9 cellular contexts compared by ENCODE assay signal in genomic region chr18:5058768-5059539, GRCh38.
DNase-seq lines count a peak whose midpoint lies in the region; ATAC-seq and TF ChIP-seq lines count a peak whose summit lies in the region.
"Had no signal": no experiment of that assay in that cellular context is flagged by ENCODE, and none has a peak within 500 bp of the region (broad histone marks: within the 10 kb centered on the region; RNA-seq: fewer than 3 reads in every experiment).

No MANE protein-coding gene starts in this region.

- H3K9me2 ChIP-seq in PC-3 (replicated peaks; ENCODE audit: low read length): no peaks in the 10 kb centered on the region

- TF ChIP-seq CTCF in PC-3 (conservative IDR thresholded peaks at IDR 0.05; ENCODE audit: low read depth, low read length): no peak

- no peaks in the 10 kb centered on the region for H3F3A ChIP-seq in PC-3 (ENCODE audit: low read length, unreplicated experiment)

- H3K4me3 ChIP-seq in SJCRH30 (peak overlapping the region; percentile 8; the same call in 1 of the 2 replicates), PC-3 (ENCODE audit: low read length) (no peak overlapping the region), MG63 (no peak overlapping the region)
- H3K4me3 ChIP-seq: uterus had no signal

- H3K9me3 ChIP-seq in SJCRH30 (replicated peaks): no peaks in the 10 kb centered on the region
- H3K9me3 ChIP-seq in PC-3 (ENCODE audit: low read length): no peaks in the 10 kb centered on the region
- no peaks in the 10 kb centered on the region for H3K9me3 ChIP-seq in MG63
- H3K9me3 ChIP-seq: uterus had no signal

- H3K4me2 ChIP-seq in PC-3 (ENCODE audit: low read length): no peak overlapping the region

- DNase-seq in stimulated activated CD4-positive, alpha-beta T cell treated with anti-CD3 and anti-CD28 coated beads, Interleukin-12 subunit alpha, Interleukin-12 subunit beta, amount 100 ng/mL, for 4 hours: peak; percentile 12
- DNase-seq in stimulated activated CD4-positive, alpha-beta T cell treated with anti-CD3 and anti-CD28 coated beads, Interleukin-2, amount 100 ng/mL, for 48 hours: no peak
- peak; percentile 14 to 38 for DNase-seq in SJCRH30
- DNase-seq in dermis blood vessel endothelial cell: peak; percentile 2
- DNase-seq in PC-3: no peak
- DNase-seq in AG08395 (ENCODE audit: low spot score): no peak
- DNase-seq in GOT3 (lab: John Stamatoyannopoulos, UW): no peak
- DNase-seq in MG63: no peak

- no peaks in the 10 kb centered on the region for H3K27me3 ChIP-seq in SJCRH30
- H3K27me3 ChIP-seq in PC-3 (ENCODE audit: low read length): peaks cover 9% of the 10 kb centered on the region
- no peaks in the 10 kb centered on the region for H3K27me3 ChIP-seq in MG63
- H3K27me3 ChIP-seq: uterus had no signal

- no TSS peak for BruUV-seq in PC-3 (replicated peaks; lab: Mats Ljungman, UMichigan)

- intact Hi-C loops in PC-3 (cut with micrococcal nuclease): loop anchor here (5.0 kb wide), 1 partner anchor 1062 kb away; no protein-coding TSS in a partner anchor

- POLR2A ChIA-PET in PC-3 (lab: Charles Lee; ENCODE audit: unreplicated experiment): no interaction called here

- H3K79me2 ChIP-seq in PC-3 (ENCODE audit: low read length): no peaks in the 10 kb centered on the region

- H3K9ac ChIP-seq in PC-3 (ENCODE audit: low read length): no peak overlapping the region

- ATAC-seq in PC-3: no peak

- H3K36me3 ChIP-seq in SJCRH30: no peaks in the 10 kb centered on the region
- H3K36me3 ChIP-seq in PC-3 (ENCODE audit: low read depth, low read length): no peaks in the 10 kb centered on the region
- H3K36me3 ChIP-seq in MG63: no peaks in the 10 kb centered on the region
- H3K36me3 ChIP-seq: uterus had no signal

- H3K27ac ChIP-seq in SJCRH30: no peak overlapping the region
- H3K27ac ChIP-seq in PC-3 (ENCODE audit: low read length): no peak overlapping the region
- H3K27ac ChIP-seq: uterus had no signal

- CTCF ChIA-PET in PC-3 (lab: Charles Lee): interaction anchor here (0.6 kb wide), 1 partner anchor 179 kb away, joined by 3 read pairs; no protein-coding TSS in a partner anchor

- H3K4me1 ChIP-seq in SJCRH30 (no peaks in the 10 kb centered on the region), PC-3 (ENCODE audit: insufficient read depth, low read length) (no peaks in the 10 kb centered on the region)
- H3K4me1 ChIP-seq: uterus had no signal

- no peak overlapping the region for H2AFZ ChIP-seq in PC-3 (ENCODE audit: low read length)

- no peaks in the 10 kb centered on the region for H4K20me1 ChIP-seq in PC-3 (ENCODE audit: low read length)

Comparison
In these comparisons a context has a peak if more than half of its experiments do, and no peak if none do; other contexts are left out.
1. DNase-seq: peak in stimulated activated CD4-positive, alpha-beta T cell treated with anti-CD3 and anti-CD28 coated beads, Interleukin-12 subunit alpha, Interleukin-12 subunit beta, amount 100 ng/mL, for 4 hours (single experiment), SJCRH30 (2 of 2) and dermis blood vessel endothelial cell (single experiment); none in stimulated activated CD4-positive, alpha-beta T cell treated with anti-CD3 and anti-CD28 coated beads, Interleukin-2, amount 100 ng/mL, for 48 hours (0 of 2), PC-3 (single experiment), AG08395 (single experiment), GOT3 (single experiment) and MG63 (single experiment).